Comparison of ENCODE assay signal across 8 cellular contexts in the genomic region with DNA sequence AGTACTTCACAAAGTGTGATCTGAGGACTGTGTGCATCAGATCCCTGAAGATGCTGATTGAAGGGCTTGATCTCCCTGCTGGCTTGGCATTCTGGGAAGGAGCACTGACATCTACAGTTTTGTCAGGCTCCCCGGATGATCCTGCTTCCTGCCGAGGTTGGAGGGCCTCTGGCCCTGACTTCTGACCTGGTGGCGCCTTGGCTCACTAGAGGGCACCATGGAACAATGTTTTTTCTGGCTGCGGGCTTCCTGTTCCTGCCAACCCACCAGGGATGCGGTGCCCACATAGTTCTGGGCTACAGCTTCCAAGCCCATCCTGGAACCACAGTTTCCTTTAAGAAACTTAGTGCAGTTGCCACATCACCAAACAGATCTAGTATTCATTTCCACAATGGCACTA. TPM values are rescaled to one million over a fixed set of nuclear protein-coding genes. Genes with fewer than 3 reads are reported as not detected.
DNase-seq lines count a peak whose midpoint lies in the region; ATAC-seq, FAIRE-seq and TF ChIP-seq lines count a peak whose summit lies in the region.

No MANE protein-coding gene starts in this region.

- TF ChIP-seq RAD21 in liver (IDR thresholded peaks at IDR 0.05) = peak; percentile 65 to 73

- peaks cover 2 to 20% (median 11%) of the 10 kb centered on the region in 4 donors for H3K4me1 ChIP-seq in liver (ENCODE audit: control insufficient read depth in 4 of 4, insufficient read depth in 4 of 4, low read length in 3 of 4)

- no peaks in the 10 kb centered on the region for H3K9me3 ChIP-seq in liver (ENCODE audit: control insufficient read depth in 4 of 4, low read length in 3 of 4)

- H3K36me3 ChIP-seq in liver (ENCODE audit: control insufficient read depth in 4 of 4, insufficient read depth in 3 of 4, low read depth in 1 of 4, low read length in 3 of 4) = no peaks in the 10 kb centered on the region

- H3K27me3 ChIP-seq in liver (ENCODE audit: control insufficient read depth in 4 of 4, insufficient read depth in 4 of 4, low read length in 3 of 4) = no peaks in the 10 kb centered on the region

- 5% methylated on average over 5 of the region's 5 CpGs for WGBS in liver

- ATAC-seq in GM18858 (IDR thresholded peaks at IDR 0.05; ENCODE audit: unreplicated experiment) = no peak

- DNase-seq in HTR-8/SVneo (ENCODE audit: insufficient read length, low spot score) (peak; percentile 64), NCI-H1436 treated with DMSO at 0.1 percent for 48 hours (lab: John Stamatoyannopoulos, UW) (no peak)
- no peak for DNase-seq in stimulated activated CD4-positive, alpha-beta T cell treated with anti-CD3 and anti-CD28 coated beads, Interleukin-4, amount 100 ng/mL, for 4 hours
- DNase-seq in stimulated activated CD4-positive, alpha-beta T cell treated with anti-CD3 and anti-CD28 coated beads, Interleukin-2, amount 100 ng/mL, for 48 hours = no peak

- H3K27ac ChIP-seq in C4-2B (no peak overlapping the region), VCaP (no peak overlapping the region), liver (ENCODE audit: low read depth in 1 of 2, low read length in 2 of 2) (no peak overlapping the region)

- no peak overlapping the region for H3K9ac ChIP-seq in liver (ENCODE audit: low read depth in 1 of 2, low read length in 2 of 2)

- no peak for FAIRE-seq in HTR-8/SVneo (lab: Jason Lieb, UNC)

- H3K4me3 ChIP-seq in liver (ENCODE audit: low read depth in 1 of 3, low read length in 3 of 3) = no peak overlapping the region

- peak; percentile 67 for TF ChIP-seq CTCF in C4-2B (conservative IDR thresholded peaks at IDR 0.05)
- TF ChIP-seq CTCF in VCaP (conservative IDR thresholded peaks at IDR 0.05) = peak; percentile 18
- TF ChIP-seq CTCF in liver (IDR thresholded peaks at IDR 0.05; ENCODE audit: low read depth, low read length, missing input control) = peak; percentile 25

TF ChIP-seq in liver, 16 proteins besides CTCF, POLR2A, EP300 and RAD21:
- TF ChIP-seq YY1 (IDR thresholded peaks at IDR 0.05) = no peak
- peak; percentile 28 to 45 for TF ChIP-seq RXRA (IDR thresholded peaks at IDR 0.05)
- peak; percentile 88 for TF ChIP-seq NR2F2 (IDR thresholded peaks at IDR 0.05)
- TF ChIP-seq HNF4A (conservative IDR thresholded peaks at IDR 0.05) = peak in 1 of 2 donors; percentile 8
- no peak for TF ChIP-seq GABPA (IDR thresholded peaks at IDR 0.05 in 1 of 2, conservative IDR thresholded peaks at IDR 0.05 in 1 of 2)
- TF ChIP-seq, protein P1, sequence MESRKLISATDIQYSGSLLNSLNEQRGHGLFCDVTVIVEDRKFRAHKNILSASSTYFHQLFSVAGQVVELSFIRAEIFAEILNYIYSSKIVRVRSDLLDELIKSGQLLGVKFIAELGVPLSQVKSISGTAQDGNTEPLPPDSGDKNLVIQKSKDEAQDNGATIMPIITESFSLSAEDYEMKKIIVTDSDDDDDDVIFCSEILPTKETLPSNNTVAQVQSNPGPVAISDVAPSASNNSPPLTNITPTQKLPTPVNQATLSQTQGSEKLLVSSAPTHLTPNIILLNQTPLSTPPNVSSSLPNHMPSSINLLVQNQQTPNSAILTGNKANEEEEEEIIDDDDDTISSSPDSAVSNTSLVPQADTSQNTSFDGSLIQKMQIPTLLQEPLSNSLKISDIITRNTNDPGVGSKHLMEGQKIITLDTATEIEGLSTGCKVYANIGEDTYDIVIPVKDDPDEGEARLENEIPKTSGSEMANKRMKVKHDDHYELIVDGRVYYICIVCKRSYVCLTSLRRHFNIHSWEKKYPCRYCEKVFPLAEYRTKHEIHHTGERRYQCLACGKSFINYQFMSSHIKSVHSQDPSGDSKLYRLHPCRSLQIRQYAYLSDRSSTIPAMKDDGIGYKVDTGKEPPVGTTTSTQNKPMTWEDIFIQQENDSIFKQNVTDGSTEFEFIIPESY (IDR thresholded peaks at IDR 0.05) = no peak

RNA-seq across cellular contexts. Expression of a gene that starts 38.8 kb away (rescaled TPM):
- total RNA-seq in liver = 1 to 10 TPM; 6.0 to 8.1 TPM
- polyA plus RNA-seq in liver = 1 to 10 TPM; 1.8 to 2.2 TPM
